ENCODE assay signal across 15 cellular contexts in genomic region chr19:39336483-39336882, GRCh38. TPM values are rescaled to one million over a fixed set of nuclear protein-coding genes. Genes with fewer than 3 reads are reported as not detected.
DNase-seq lines count a peak whose midpoint lies in the region; ATAC-seq and TF ChIP-seq lines count a peak whose summit lies in the region.
"Had no signal": no experiment of that assay in that cellular context is flagged by ENCODE, and none has a peak within 500 bp of the region (broad histone marks: within the 10 kb centered on the region; RNA-seq: fewer than 3 reads in every experiment).

No MANE protein-coding gene starts in this region.

- no peaks in the 10 kb centered on the region for H3K9me3 Mint-ChIP-seq in activated T-cell treated with anti-CD3 and anti-CD28 coated beads, Interleukin-2, amount 50 U/mL, for 24 hours
- no peaks in the 10 kb centered on the region for H3K9me3 Mint-ChIP-seq in central memory CD8-positive, alpha-beta T cell
- H3K9me3 Mint-ChIP-seq in stimulated activated effector memory CD8-positive, alpha-beta T cell treated with anti-CD3 and anti-CD28 coated beads, Interleukin-12 subunit alpha, Interleukin-12 subunit beta, amount 100 ng/mL, for 72 hours, result no peaks in the 10 kb centered on the region

- H3K36me3 Mint-ChIP-seq in activated T-cell treated with anti-CD3 and anti-CD28 coated beads, Interleukin-2, amount 50 U/mL, for 24 hours (ENCODE audit: low read depth), result peaks cover 30% of the 10 kb centered on the region
- H3K36me3 Mint-ChIP-seq in central memory CD8-positive, alpha-beta T cell (ENCODE audit: insufficient read depth), result peaks cover 30% of the 10 kb centered on the region
- H3K36me3 Mint-ChIP-seq in stimulated activated effector memory CD8-positive, alpha-beta T cell treated with anti-CD3 and anti-CD28 coated beads, Interleukin-12 subunit alpha, Interleukin-12 subunit beta, amount 100 ng/mL, for 72 hours, result peaks cover 47% of the 10 kb centered on the region

- H3K9me3 ChIP-seq in Loucy (ENCODE audit: insufficient read depth, low read depth, low read length), result no peaks in the 10 kb centered on the region

- peak overlapping the region; percentile 42 for H3K9ac ChIP-seq in Loucy (ENCODE audit: low read depth, low read length, poor library complexity, severe bottlenecking)

- peaks cover 61% of the 10 kb centered on the region for H3K4me1 Mint-ChIP-seq in activated T-cell treated with anti-CD3 and anti-CD28 coated beads, Interleukin-2, amount 50 U/mL, for 24 hours (ENCODE audit: low read depth)
- H3K4me1 Mint-ChIP-seq in central memory CD8-positive, alpha-beta T cell, result peaks cover 47% of the 10 kb centered on the region
- peaks cover 48% of the 10 kb centered on the region for H3K4me1 Mint-ChIP-seq in stimulated activated effector memory CD8-positive, alpha-beta T cell treated with anti-CD3 and anti-CD28 coated beads, Interleukin-12 subunit alpha, Interleukin-12 subunit beta, amount 100 ng/mL, for 72 hours

- peaks cover 42% of the 10 kb centered on the region for H3K79me2 ChIP-seq in Loucy (ENCODE audit: insufficient read depth, low read length)

- no peak for ATAC-seq in central memory CD8-positive, alpha-beta T cell (replicated peaks; ENCODE audit: extremely low read depth, poor library complexity, severe bottlenecking)
- no peak for ATAC-seq in stimulated activated effector memory CD8-positive, alpha-beta T cell treated with anti-CD3 and anti-CD28 coated beads, Interleukin-12 subunit alpha, Interleukin-12 subunit beta, amount 100 ng/mL, for 72 hours
- no peak for ATAC-seq in GM21825 (IDR thresholded peaks at IDR 0.05; ENCODE audit: unreplicated experiment)
- ATAC-seq: HCT116 had no signal

- no peak overlapping the region for H2AFZ ChIP-seq in Loucy (ENCODE audit: low read length)

- peak overlapping the region; percentile 82 for H3K4me3 ChIP-seq in Loucy (ENCODE audit: low read length, poor library complexity, severe bottlenecking)
- H3K4me3 ChIP-seq: smooth muscle cell had no signal

- peak overlapping the region; percentile 39 for H3K4me2 ChIP-seq in Loucy (ENCODE audit: low read depth, low read length, poor library complexity, severe bottlenecking)
- H3K4me2 ChIP-seq: smooth muscle cell had no signal

- no peaks in the 10 kb centered on the region for H3K9me2 ChIP-seq in Loucy (replicated peaks; ENCODE audit: low read depth, low read length)

- H3K36me3 ChIP-seq in Loucy (ENCODE audit: insufficient read depth, low read length), result no peaks in the 10 kb centered on the region

- H3K4me3 Mint-ChIP-seq in activated T-cell treated with anti-CD3 and anti-CD28 coated beads, Interleukin-2, amount 50 U/mL, for 24 hours, result peak overlapping the region; percentile 98
- H3K4me3 Mint-ChIP-seq in central memory CD8-positive, alpha-beta T cell, result peak overlapping the region; percentile 95
- peak overlapping the region; percentile 97 for H3K4me3 Mint-ChIP-seq in stimulated activated effector memory CD8-positive, alpha-beta T cell treated with anti-CD3 and anti-CD28 coated beads, Interleukin-12 subunit alpha, Interleukin-12 subunit beta, amount 100 ng/mL, for 72 hours

- peaks cover 37% of the 10 kb centered on the region for H3K4me1 ChIP-seq in Loucy (ENCODE audit: insufficient read depth, low read length, poor library complexity, severe bottlenecking)

- no peaks in the 10 kb centered on the region for H3K27me3 ChIP-seq in Loucy (ENCODE audit: insufficient read depth, low read length, poor library complexity, severe bottlenecking)

- TF ChIP-seq CTCF in Loucy (conservative IDR thresholded peaks at IDR 0.05; ENCODE audit: low read length), result no peak

- DNase-seq in activated T-cell treated with anti-CD3 and anti-CD28 coated beads, Interleukin-2, amount 50 U/mL, for 24 hours, result no peak
- no peak for DNase-seq in activated T-cell treated with anti-CD3 and anti-CD28 coated beads for 4 hours
- DNase-seq in central memory CD8-positive, alpha-beta T cell (ENCODE audit: low spot score in 2 of 2), result no peak
- no peak for DNase-seq in stimulated activated effector memory CD8-positive, alpha-beta T cell treated with anti-CD3 and anti-CD28 coated beads, Interleukin-12 subunit alpha, Interleukin-12 subunit beta, amount 100 ng/mL, for 72 hours (ENCODE audit: low spot score in 2 of 2)
- no peak for DNase-seq in NCI-H146 treated with DMSO at 0.1 percent for 48 hours (lab: John Stamatoyannopoulos, UW; ENCODE audit: unreplicated experiment)
- DNase-seq in mesenteric fat pad (ENCODE audit: low spot score), result no peak
- DNase-seq: ACHN, NCI-H146, NCI-H526 had no signal

- peak overlapping the region; percentile 97 for H3K27ac Mint-ChIP-seq in activated T-cell treated with anti-CD3 and anti-CD28 coated beads, Interleukin-2, amount 50 U/mL, for 24 hours
- peak overlapping the region; percentile 93 for H3K27ac Mint-ChIP-seq in central memory CD8-positive, alpha-beta T cell (ENCODE audit: low read depth)
- H3K27ac Mint-ChIP-seq in stimulated activated effector memory CD8-positive, alpha-beta T cell treated with anti-CD3 and anti-CD28 coated beads, Interleukin-12 subunit alpha, Interleukin-12 subunit beta, amount 100 ng/mL, for 72 hours, result peak overlapping the region; percentile 98

- no peaks in the 10 kb centered on the region for H4K20me1 ChIP-seq in Loucy (ENCODE audit: insufficient read depth, low read length, poor library complexity, severe bottlenecking)

- H3F3A ChIP-seq in Loucy (ENCODE audit: low read depth), result no peaks in the 10 kb centered on the region

- no peaks in the 10 kb centered on the region for H3K27me3 Mint-ChIP-seq in activated T-cell treated with anti-CD3 and anti-CD28 coated beads, Interleukin-2, amount 50 U/mL, for 24 hours
- no peaks in the 10 kb centered on the region for H3K27me3 Mint-ChIP-seq in central memory CD8-positive, alpha-beta T cell

RNA-seq across cellular contexts. Expression of gene GMFG, which starts 0.6 kb away (rescaled TPM):
- total RNA-seq in mesenteric fat pad, result 119 TPM
- total RNA-seq: smooth muscle cell had no signal

RNA-seq across cellular contexts. Expression of gene SAMD4B, which starts 5.7 kb away (rescaled TPM):
- 82.3 TPM for total RNA-seq in mesenteric fat pad

RNA-seq across cellular contexts. Expression of gene LRFN1, which starts 15.8 kb away (rescaled TPM):
- total RNA-seq in mesenteric fat pad, result 1.1 TPM

RNA-seq across cellular contexts. Expression of gene IFNL1, which starts 40.3 kb away (rescaled TPM):
- not detected for total RNA-seq in mesenteric fat pad
- total RNA-seq: lung, osteoblast, smooth muscle cell had no signal

RNA-seq across cellular contexts. Expression of gene PAF1, which starts 54.4 kb away (rescaled TPM):
- 29.7 TPM for total RNA-seq in mesenteric fat pad
